In genomic region chr22:20429254-20430100, GRCh38 we compare ENCODE assay signal across 8 cellular contexts. TPM values are rescaled to one million over a fixed set of nuclear protein-coding genes. Genes with fewer than 3 reads are reported as not detected.
A peak's percentile ranks its signal among the peaks of the same experiment; 100 is the strongest.
DNase-seq lines count a peak whose midpoint lies in the region; ATAC-seq and TF ChIP-seq lines count a peak whose summit lies in the region.

No MANE protein-coding gene starts in this region.

- H3K4me1 ChIP-seq in suprapubic skin, result peaks cover 50% of the 10 kb centered on the region

- H3K27ac ChIP-seq in coronary artery (no peak overlapping the region), suprapubic skin (no peak overlapping the region)

- peak overlapping the region; percentile 58 for H3K4me3 ChIP-seq in coronary artery
- peak overlapping the region; percentile 43 for H3K4me3 ChIP-seq in suprapubic skin

- peaks cover 8% of the 10 kb centered on the region for H3K36me3 ChIP-seq in suprapubic skin

- ATAC-seq in HG02981 (IDR thresholded peaks at IDR 0.05; ENCODE audit: unreplicated experiment) (peak; percentile 56), GM19467 (IDR thresholded peaks at IDR 0.05; ENCODE audit: unreplicated experiment) (no peak), GM19035 (IDR thresholded peaks at IDR 0.05; ENCODE audit: unreplicated experiment) (no peak)
- ATAC-seq in natural killer cell treated with Interleukin-12 subunit alpha and Interleukin-12 subunit beta and Interleukin-15 and Interleukin-18, amount 100 ng/mL, for 72 hours, result peak; percentile 83 to 91

- H3K9me3 ChIP-seq in suprapubic skin, result no peaks in the 10 kb centered on the region

- WGBS in suprapubic skin, result 54% methylated on average over 47 of the region's 75 CpGs

- H3K27me3 Mint-ChIP-seq in natural killer cell treated with Interleukin-12 subunit alpha and Interleukin-12 subunit beta and Interleukin-15 and Interleukin-18, amount 100 ng/mL, for 72 hours, result peaks cover 21 to 22% of the 10 kb centered on the region in 2 donors

- no peak overlapping the region for H3K27ac Mint-ChIP-seq in natural killer cell treated with Interleukin-12 subunit alpha and Interleukin-12 subunit beta and Interleukin-15 and Interleukin-18, amount 100 ng/mL, for 72 hours

- H3K27me3 ChIP-seq in suprapubic skin, result peaks cover 50% of the 10 kb centered on the region

- H3K9me3 Mint-ChIP-seq in natural killer cell treated with Interleukin-12 subunit alpha and Interleukin-12 subunit beta and Interleukin-15 and Interleukin-18, amount 100 ng/mL, for 72 hours, result no peaks in the 10 kb centered on the region

- DNase-seq in AG20443 (ENCODE audit: low spot score) (peak; percentile 2), coronary artery (ENCODE audit: low spot score) (no peak), suprapubic skin (ENCODE audit: low spot score in 2 of 2) (peak; percentile 75 to 80)
- peak; percentile 69 to 72 for DNase-seq in activated CD4-positive, alpha-beta T cell treated with anti-CD3 and anti-CD28 coated beads for 24 hours (ENCODE audit: low read depth in 2 of 2)
- peak; percentile 84 for DNase-seq in natural killer cell treated with Interleukin-12 subunit alpha and Interleukin-12 subunit beta and Interleukin-15 and Interleukin-18, amount 100 ng/mL, for 72 hours (ENCODE audit: low spot score)

- H3K36me3 Mint-ChIP-seq in natural killer cell treated with Interleukin-12 subunit alpha and Interleukin-12 subunit beta and Interleukin-15 and Interleukin-18, amount 100 ng/mL, for 72 hours, result no peaks in the 10 kb centered on the region

- peaks cover 5 to 7% of the 10 kb centered on the region in 2 donors for H3K4me1 Mint-ChIP-seq in natural killer cell treated with Interleukin-12 subunit alpha and Interleukin-12 subunit beta and Interleukin-15 and Interleukin-18, amount 100 ng/mL, for 72 hours (ENCODE audit: low read depth in 2 of 2)

- H3K4me3 Mint-ChIP-seq in natural killer cell treated with Interleukin-12 subunit alpha and Interleukin-12 subunit beta and Interleukin-15 and Interleukin-18, amount 100 ng/mL, for 72 hours, result peak overlapping the region; percentile 90

- TF ChIP-seq CTCF in coronary artery (IDR thresholded peaks at IDR 0.05) (no peak), suprapubic skin (IDR thresholded peaks at IDR 0.05) (no peak)

- TF ChIP-seq EP300 in suprapubic skin (IDR thresholded peaks at IDR 0.05), result no peak

- TF ChIP-seq POLR2A in suprapubic skin (IDR thresholded peaks at IDR 0.05), result no peak

RNA-seq across cellular contexts. Expression of gene SCARF2, which starts 8.1 kb away (rescaled TPM):
- total RNA-seq in natural killer cell treated with Interleukin-12 subunit alpha and Interleukin-12 subunit beta and Interleukin-15 and Interleukin-18, amount 100 ng/mL, for 72 hours, result under 1 TPM in 1 of 2 donors, not detected in 1; 0.48 TPM
- total RNA-seq in suprapubic skin, result 10 to 100 TPM in 1 of 4 donors, 1 to 10 TPM in 3; 2.8 to 11.3 (median 5.8) TPM

RNA-seq across cellular contexts. Expression of gene ZNF74, which starts 35.5 kb away (rescaled TPM):
- total RNA-seq in natural killer cell treated with Interleukin-12 subunit alpha and Interleukin-12 subunit beta and Interleukin-15 and Interleukin-18, amount 100 ng/mL, for 72 hours, result 10 to 100 TPM in 1 of 2 donors, 1 to 10 TPM in 1; 3.7 to 11.9 TPM
- 10 to 100 TPM in 3 of 4 donors, 1 to 10 TPM in 1; 9.3 to 17.5 (median 10.5) TPM for total RNA-seq in suprapubic skin

Comparison
In these comparisons a context has a peak if more than half of its experiments do, and no peak if none do; other contexts are left out.
1. ATAC-seq: peak in HG02981 (single experiment) and natural killer cell treated with Interleukin-12 subunit alpha and Interleukin-12 subunit beta and Interleukin-15 and Interleukin-18, amount 100 ng/mL, for 72 hours (2 of 2); none in GM19467 (single experiment) and GM19035 (single experiment).